1 cellular context compared by ENCODE assay signal in genomic region chr15:49673861-49674260, GRCh38.
TF ChIP-seq lines count a peak whose summit lies in the region.

No MANE protein-coding gene starts in this region.

TF ChIP-seq in SK-N-SH, 30 proteins besides CTCF, POLR2A, EP300 and RAD21:
- TF ChIP-seq IRF3 (IDR thresholded peaks at IDR 0.05; ENCODE audit: low read depth, low read length) (no peak), NFIC (IDR thresholded peaks at IDR 0.05; ENCODE audit: borderline replicate concordance) (no peak), PBX3 (IDR thresholded peaks at IDR 0.05) (no peak), TEAD4 (IDR thresholded peaks at IDR 0.05; ENCODE audit: borderline replicate concordance, insufficient read depth) (no peak), POLR2AphosphoS5 (IDR thresholded peaks at IDR 0.05; ENCODE audit: low read depth, low read length) (no peak)
TF ChIP-seq in SK-N-SH: peak in this region for 0.
